Comparison of ENCODE assay signal across 8 cellular contexts in the genomic region with DNA sequence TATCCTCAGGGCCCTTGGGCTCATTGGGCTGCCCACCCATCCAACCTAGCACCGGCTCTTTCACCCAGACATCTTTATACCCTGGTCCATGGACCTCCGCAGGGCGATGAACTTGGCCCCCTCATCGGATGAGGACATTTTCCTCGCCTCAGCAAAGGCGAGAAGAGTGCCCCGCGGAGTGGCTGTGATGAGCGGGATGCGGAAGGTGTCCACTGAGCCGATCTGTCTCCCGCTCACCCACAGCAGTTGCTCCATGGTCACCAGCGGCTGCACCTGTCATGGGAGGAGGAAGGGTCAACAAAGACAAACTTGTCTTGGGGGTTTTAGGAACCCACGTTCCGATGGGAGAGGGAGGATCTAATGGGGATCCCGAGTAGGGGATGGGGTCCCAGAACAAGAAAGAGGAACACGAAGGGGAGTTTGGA. TPM values are rescaled to one million over a fixed set of nuclear protein-coding genes. Genes with fewer than 3 reads are reported as not detected.
A peak's percentile ranks its signal among the peaks of the same experiment; 100 is the strongest.
DNase-seq lines count a peak whose midpoint lies in the region; ATAC-seq, FAIRE-seq and TF ChIP-seq lines count a peak whose summit lies in the region.

No MANE protein-coding gene starts in this region.

- no peaks in the 10 kb centered on the region for H3K9me3 ChIP-seq in K562 (replicated peaks; ENCODE audit: control insufficient read depth, insufficient read depth, low read depth, low read length)
- no peaks in the 10 kb centered on the region for H3K9me3 ChIP-seq in lung (ENCODE audit: control insufficient read depth in 2 of 2, insufficient read depth in 1 of 2, low read length in 1 of 2)
- H3K9me3 ChIP-seq in tibial nerve = no peaks in the 10 kb centered on the region

- H2AFZ ChIP-seq in K562 (ENCODE audit: low read depth, low read length) = peak overlapping the region; percentile 83

- H3K4me3 Mint-ChIP-seq in activated T-cell treated with anti-CD3 and anti-CD28 coated beads, Interleukin-2, amount 50 U/mL, for 72 hours = peak overlapping the region; percentile 99

- peak overlapping the region; percentile 59 for H3K27ac ChIP-seq in K562 (ENCODE audit: extremely low read depth, low read depth, low read length)
- H3K27ac ChIP-seq in lung (ENCODE audit: low read depth in 1 of 2, low read length in 1 of 2) = peak overlapping the region in 1 of 2 donors; percentile 86
- H3K27ac ChIP-seq in tibial nerve = peak overlapping the region; percentile 75 to 89 (median 80)

- peaks cover 34% of the 10 kb centered on the region for H3K4me1 Mint-ChIP-seq in activated T-cell treated with anti-CD3 and anti-CD28 coated beads, Interleukin-2, amount 50 U/mL, for 72 hours (ENCODE audit: low read depth)

- H3K27me3 ChIP-seq in K562 (ENCODE audit: control insufficient read depth in 2 of 2, insufficient read depth in 2 of 2, low read length in 2 of 2) (no peaks in the 10 kb centered on the region), lung (ENCODE audit: control insufficient read depth, insufficient read depth) (no peaks in the 10 kb centered on the region), tibial nerve (no peaks in the 10 kb centered on the region)

- CTCF ChIA-PET in K562 (lab: Yijun Ruan, JAX; ENCODE audit: low intra/inter-chr PET ratio) = no interaction called here

- peak overlapping the region; percentile 96 for H3K27ac Mint-ChIP-seq in activated T-cell treated with anti-CD3 and anti-CD28 coated beads, Interleukin-2, amount 50 U/mL, for 72 hours

- TF ChIP-seq CTCF in K562 (IDR thresholded peaks at IDR 0.05 in 2 of 3, conservative IDR thresholded peaks at IDR 0.05 in 1 of 3; ENCODE audit: insufficient read depth in 2 of 3, low read depth in 1 of 3, low read length in 3 of 3) (no peak), lung (IDR thresholded peaks at IDR 0.05; ENCODE audit: control extremely low read depth, extremely low read depth) (no peak), tibial nerve (IDR thresholded peaks at IDR 0.05) (no peak)

- in situ Hi-C loops in K562 (cut with MboI) = loop anchor here (5.0 kb wide), 1 partner anchor 200 kb away; a partner anchor contains a TSS

- no peak for FAIRE-seq in K562 (lab: Jason Lieb, UNC)

- POLR2A ChIA-PET in K562 (lab: Yijun Ruan, JAX) = interaction anchor here (0.7 to 4.1 kb wide), 13 partner anchors 17 to 240 kb away, joined by 3 to 123 read pairs (median 6); a partner anchor contains a TSS

- no peaks in the 10 kb centered on the region for H4K20me1 ChIP-seq in K562 (replicated peaks; ENCODE audit: control insufficient read depth, insufficient read depth, low read length)

- peaks cover 13 to 43% of the 10 kb centered on the region in 2 experiments; a peak in 4 of 5 replicates for H3K4me1 ChIP-seq in K562 (replicated peaks in 1 of 2; ENCODE audit: control insufficient read depth in 2 of 2, insufficient read depth in 2 of 2, low read length in 2 of 2)
- peaks cover 4 to 5% of the 10 kb centered on the region in 2 donors for H3K4me1 ChIP-seq in lung (ENCODE audit: control insufficient read depth in 2 of 2, insufficient read depth in 2 of 2, low read length in 2 of 2)
- peaks cover 0 to 35% (median 16%) of the 10 kb centered on the region in 4 donors for H3K4me1 ChIP-seq in tibial nerve

- H3K9me1 ChIP-seq in K562 (ENCODE audit: control insufficient read depth, insufficient read depth, low read length) = peaks cover 9% of the 10 kb centered on the region

- no peak for DNase-seq in activated T-cell treated with anti-CD3 and anti-CD28 coated beads, Interleukin-2, amount 50 U/mL, for 72 hours
- DNase-seq in activated T-cell treated with anti-CD3 and anti-CD28 coated beads, Interleukin-2, amount 50 U/mL, for 48 hours = no peak
- DNase-seq in K562 (ENCODE audit: extremely low read depth in 1 of 4, low spot score in 3 of 4) (no peak), lung (ENCODE audit: low spot score) (no peak), tibial nerve (ENCODE audit: low spot score in 2 of 2) (no peak), NCI-H2227 treated with DMSO at 0.1 percent for 48 hours (lab: John Stamatoyannopoulos, UW) (no peak)

- H3K9me3 Mint-ChIP-seq in activated T-cell treated with anti-CD3 and anti-CD28 coated beads, Interleukin-2, amount 50 U/mL, for 72 hours = no peaks in the 10 kb centered on the region

- peaks cover 55% of the 10 kb centered on the region; the same call in 2 of the 3 replicates for H3K36me3 ChIP-seq in K562 (ENCODE audit: control insufficient read depth, insufficient read depth, low read length)
- H3K36me3 ChIP-seq in lung (ENCODE audit: control insufficient read depth in 2 of 2, insufficient read depth in 2 of 2, low read length in 2 of 2) = peaks cover 14 to 31% of the 10 kb centered on the region in 2 donors
- peaks cover 3 to 41% (median 10%) of the 10 kb centered on the region in 3 donors for H3K36me3 ChIP-seq in tibial nerve

- no peaks in the 10 kb centered on the region for H3K27me3 Mint-ChIP-seq in activated T-cell treated with anti-CD3 and anti-CD28 coated beads, Interleukin-2, amount 50 U/mL, for 72 hours (ENCODE audit: low read depth)

- TF ChIP-seq POLR2A in K562 (conservative IDR thresholded peaks at IDR 0.05) (no peak), tibial nerve (IDR thresholded peaks at IDR 0.05) (no peak)

- H3K4me3 ChIP-seq in K562 (peak overlapping the region; percentile 62), lung (peak overlapping the region; percentile 69), tibial nerve (peak overlapping the region; percentile 40 to 69 (median 67))

- TF ChIP-seq EP300 in K562 (IDR thresholded peaks at IDR 0.05; ENCODE audit: low read length) (no peak), tibial nerve (IDR thresholded peaks at IDR 0.05) (no peak)

- peaks cover 24% of the 10 kb centered on the region for H3K79me2 ChIP-seq in K562 (ENCODE audit: control insufficient read depth, insufficient read depth, low read length)

- H3K9ac ChIP-seq in K562 (ENCODE audit: insufficient read depth in 1 of 2, low read depth in 2 of 2, low read length in 2 of 2) = peak overlapping the region; percentile 73 to 95

- WGBS in K562 (ENCODE audit: insufficient coverage, low coverage, missing lambda C conversion rate) = 41% methylated on average over 17 of the region's 17 CpGs
- WGBS in lung, 2 donors = 46 to 52% methylated on average over 17 of the region's 17 CpGs
- WGBS in tibial nerve, 2 donors = 35 to 36% methylated on average over 17 of the region's 17 CpGs

- H3K4me2 ChIP-seq in K562 (ENCODE audit: insufficient read depth, low read length) = peak overlapping the region; percentile 85

- no TSS peak for BruUV-seq in K562 (replicated peaks; lab: Mats Ljungman, UMichigan)

- H3K36me3 Mint-ChIP-seq in activated T-cell treated with anti-CD3 and anti-CD28 coated beads, Interleukin-2, amount 50 U/mL, for 72 hours (ENCODE audit: insufficient read depth in 2 of 2) = peaks cover 0 to 4% of the 10 kb centered on the region in 2 donors

- intact Hi-C loops in K562 (cut with micrococcal nuclease) = loop anchor here (1.0 to 2.0 kb wide), 2 partner anchors 181 to 315 kb away; a partner anchor contains a TSS

- TF ChIP-seq RAD21 in K562 (CRISPR knock-in tag; conservative IDR thresholded peaks at IDR 0.05 in 1 of 2, IDR thresholded peaks at IDR 0.05 in 1 of 2) = 0 out of 4 replicates have a peak, but pooled peaks of 1 of the 2 experiments have one; percentile 3

- ATAC-seq in activated T-cell treated with anti-CD3 and anti-CD28 coated beads, Interleukin-2, amount 50 U/mL, for 72 hours (replicated peaks in 1 of 2) = no peak
- ATAC-seq in K562 (no peak), lung (ENCODE audit: insufficient read depth, low FRiP score) (no peak), GM18873 (IDR thresholded peaks at IDR 0.05; ENCODE audit: low FRiP score, unreplicated experiment) (no peak), GM19035 (IDR thresholded peaks at IDR 0.05; ENCODE audit: unreplicated experiment) (no peak)

RNA-seq across cellular contexts. Expression of a gene that starts 0.7 kb away (rescaled TPM):
- total RNA-seq in activated T-cell treated with anti-CD3 and anti-CD28 coated beads, Interleukin-2, amount 50 U/mL, for 72 hours = 10 to 100 TPM; 24.0 to 27.1 TPM
- 67.7 and 179 TPM in 2 replicates for total RNA-seq in K562 (2011; cell fraction: chromatin; rRNA removed; ENCODE audit: low replicate concordance)
- 199 and 231 TPM in 2 replicates for total RNA-seq in K562 (2011; cell fraction: nucleolus; rRNA removed)
- total RNA-seq in K562 (2011; cell fraction: nucleoplasm; rRNA removed) = 148 and 162 TPM in 2 replicates
- total RNA-seq in K562 (2014; rRNA removed) = 50.3 and 54.0 TPM in 2 replicates
- 30.9 and 33.6 TPM in 2 replicates for total RNA-seq in K562 (2014; rRNA removed; fragmentation: Illumina TruSeq; extraction: Trizol)
- 63.9 and 64.3 TPM in 2 replicates for total RNA-seq in K562 (2015; rRNA removed; fragmentation: Illumina TruSeq; extraction: Trizol)
- 44.8 and 51.0 TPM in 2 replicates for total RNA-seq in K562 (2021)
- 67.8 and 79.4 TPM in 2 replicates for polyA plus RNA-seq in K562 (2011; rRNA removed)
- polyA plus RNA-seq in K562 (2011; cell fraction: cytosol; rRNA removed) = 96.7 and 120 TPM in 2 replicates
- 72.0 and 94.4 TPM in 2 replicates for polyA plus RNA-seq in K562 (2011; cell fraction: nucleus; rRNA removed)
- polyA plus RNA-seq in K562 (2012) = 72.5 and 193 TPM in 2 replicates
- 53.4 and 60.3 TPM in 2 replicates for polyA plus RNA-seq in K562 (2014; fragmentation: Illumina TruSeq; extraction: Trizol)
- 10 to 100 TPM; 14.8 to 20.6 TPM for polyA plus RNA-seq in K562 (2014; fragmentation: Nextera tagmentation; extraction: Ambion mirVana)
- polyA plus RNA-seq in K562 (2014; rRNA removed) = 51.5 and 51.9 TPM in 2 replicates
- polyA minus RNA-seq in K562 (2011; rRNA and poly(A)+ RNA removed) = 39.7 and 44.9 TPM in 2 replicates
- 32.9 and 34.4 TPM in 2 replicates for polyA minus RNA-seq in K562 (2011; cell fraction: cytosol; rRNA and poly(A)+ RNA removed)
- polyA minus RNA-seq in K562 (2011; cell fraction: nucleus; rRNA and poly(A)+ RNA removed) = 21.7 and 26.9 TPM in 2 replicates
- 10 to 100 TPM; 53.2 to 71.3 TPM for total RNA-seq in lung
- polyA plus RNA-seq in lung = 10 to 100 TPM; 69.6 to 82.5 TPM
- 10 to 100 TPM; 25.8 to 44.6 (median 33.8) TPM for total RNA-seq in tibial nerve

RNA-seq across cellular contexts. Expression of a gene that starts 16.9 kb away (rescaled TPM):
- under 1 TPM; 0.22 to 0.23 TPM for total RNA-seq in activated T-cell treated with anti-CD3 and anti-CD28 coated beads, Interleukin-2, amount 50 U/mL, for 72 hours
- total RNA-seq in K562 (2011; cell fraction: chromatin; rRNA removed; ENCODE audit: low replicate concordance) = 13.6 and 22.5 TPM in 2 replicates
- 16.0 and 16.6 TPM in 2 replicates for total RNA-seq in K562 (2011; cell fraction: nucleolus; rRNA removed)
- total RNA-seq in K562 (2011; cell fraction: nucleoplasm; rRNA removed) = 10.0 and 15.2 TPM in 2 replicates
- total RNA-seq in K562 (2014; rRNA removed) (7.9 and 9.8 TPM in 2 replicates), K562 (2014; rRNA removed; fragmentation: Illumina TruSeq; extraction: Trizol) (7.3 and 10.3 TPM in 2 replicates), K562 (2015; rRNA removed; fragmentation: Illumina TruSeq; extraction: Trizol) (9.2 and 11.2 TPM in 2 replicates), K562 (2021) (13.6 and 18.6 TPM in 2 replicates), lung (100 to 1,000 TPM in 1 of 2 donors, 10 to 100 TPM in 1; 66.4 to 121 TPM), tibial nerve (under 1 TPM in 3 of 4 donors, not detected in 1; 0.22 to 0.84 (median 0.59) TPM)
- polyA plus RNA-seq in K562 (2011; rRNA removed) (11.2 and 13.0 TPM in 2 replicates), K562 (2014; fragmentation: Illumina TruSeq; extraction: Trizol) (12.1 and 13.0 TPM in 2 replicates), K562 (2014; fragmentation: Nextera tagmentation; extraction: Ambion mirVana) (10 to 100 TPM in 1 of 2 experiments, 1 to 10 TPM in 1; 9.0 to 12.8 TPM), K562 (2014; rRNA removed) (13.6 TPM in 2 replicates), lung (10 to 100 TPM; 22.2 to 33.0 TPM)
- polyA plus RNA-seq in K562 (2011; cell fraction: cytosol; rRNA removed) = 9.9 and 10.0 TPM in 2 replicates
- 15.2 and 17.2 TPM in 2 replicates for polyA plus RNA-seq in K562 (2011; cell fraction: nucleus; rRNA removed)
- polyA plus RNA-seq in K562 (2012) = 10.3 and 17.3 TPM in 2 replicates
- polyA minus RNA-seq in K562 (2011; rRNA and poly(A)+ RNA removed) = 2.9 and 3.4 TPM in 2 replicates
- polyA minus RNA-seq in K562 (2011; cell fraction: cytosol; rRNA and poly(A)+ RNA removed) = 1.4 and 4.3 TPM in 2 replicates
- 4.2 and 5.8 TPM in 2 replicates for polyA minus RNA-seq in K562 (2011; cell fraction: nucleus; rRNA and poly(A)+ RNA removed)

RNA-seq across cellular contexts. Expression of a gene that starts 34.4 kb away (rescaled TPM):
- 10 to 100 TPM; 31.6 to 44.9 TPM for total RNA-seq in activated T-cell treated with anti-CD3 and anti-CD28 coated beads, Interleukin-2, amount 50 U/mL, for 72 hours
- total RNA-seq in K562 (2011; cell fraction: chromatin; rRNA removed; ENCODE audit: low replicate concordance) = 76.7 and 167 TPM in 2 replicates
- total RNA-seq in K562 (2011; cell fraction: nucleolus; rRNA removed) = 343 and 450 TPM in 2 replicates
- total RNA-seq in K562 (2011; cell fraction: nucleoplasm; rRNA removed) = 165 and 255 TPM in 2 replicates
- 197 and 320 TPM in 2 replicates for total RNA-seq in K562 (2014; rRNA removed)
- total RNA-seq in K562 (2014; rRNA removed; fragmentation: Illumina TruSeq; extraction: Trizol) = 24.2 and 51.2 TPM in 2 replicates
- 164 and 185 TPM in 2 replicates for total RNA-seq in K562 (2015; rRNA removed; fragmentation: Illumina TruSeq; extraction: Trizol)
- total RNA-seq in K562 (2021) = 227 and 299 TPM in 2 replicates
- polyA plus RNA-seq in K562 (2011; rRNA removed) = 35.3 and 91.9 TPM in 2 replicates
- polyA plus RNA-seq in K562 (2011; cell fraction: cytosol; rRNA removed) = 65.1 and 127 TPM in 2 replicates
- polyA plus RNA-seq in K562 (2011; cell fraction: nucleus; rRNA removed) = 111 and 176 TPM in 2 replicates
- 222 and 255 TPM in 2 replicates for polyA plus RNA-seq in K562 (2012)
- 49.0 and 89.3 TPM in 2 replicates for polyA plus RNA-seq in K562 (2014; fragmentation: Illumina TruSeq; extraction: Trizol)
- polyA plus RNA-seq in K562 (2014; fragmentation: Nextera tagmentation; extraction: Ambion mirVana) = under 1 TPM; 0.27 to 0.62 TPM
- 81.7 and 86.4 TPM in 2 replicates for polyA plus RNA-seq in K562 (2014; rRNA removed)
- polyA minus RNA-seq in K562 (2011; rRNA and poly(A)+ RNA removed) = 85.7 and 121 TPM in 2 replicates
- polyA minus RNA-seq in K562 (2011; cell fraction: cytosol; rRNA and poly(A)+ RNA removed) = 213 and 255 TPM in 2 replicates
- 72.7 and 209 TPM in 2 replicates for polyA minus RNA-seq in K562 (2011; cell fraction: nucleus; rRNA and poly(A)+ RNA removed)
- total RNA-seq in lung = 1,000 to 10,000 TPM in 1 of 2 donors, 10 to 100 TPM in 1; 99.7 to 1,377 TPM
- polyA plus RNA-seq in lung = 10 to 100 TPM; 33.2 to 99.0 TPM
- total RNA-seq in tibial nerve = 100 to 1,000 TPM; 134 to 186 (median 168) TPM

RNA-seq across cellular contexts. Expression of a gene that starts 35.6 kb away (rescaled TPM):
- 10 to 100 TPM; 49.2 to 64.7 TPM for total RNA-seq in activated T-cell treated with anti-CD3 and anti-CD28 coated beads, Interleukin-2, amount 50 U/mL, for 72 hours
- 69.0 and 119 TPM in 2 replicates for total RNA-seq in K562 (2011; cell fraction: chromatin; rRNA removed; ENCODE audit: low replicate concordance)
- 74.9 and 75.4 TPM in 2 replicates for total RNA-seq in K562 (2011; cell fraction: nucleolus; rRNA removed)
- total RNA-seq in K562 (2011; cell fraction: nucleoplasm; rRNA removed) = 62.5 and 71.7 TPM in 2 replicates
- total RNA-seq in K562 (2014; rRNA removed) (42.0 and 61.8 TPM in 2 replicates), K562 (2014; rRNA removed; fragmentation: Illumina TruSeq; extraction: Trizol) (16.5 and 24.5 TPM in 2 replicates), K562 (2015; rRNA removed; fragmentation: Illumina TruSeq; extraction: Trizol) (38.5 and 42.9 TPM in 2 replicates), K562 (2021) (61.7 and 63.8 TPM in 2 replicates), lung (10 to 100 TPM; 37.6 to 43.4 TPM), tibial nerve (10 to 100 TPM; 38.2 to 63.9 (median 46.8) TPM)
- polyA plus RNA-seq in K562 (2011; rRNA removed) (29.1 and 49.4 TPM in 2 replicates), K562 (2014; fragmentation: Illumina TruSeq; extraction: Trizol) (56.5 and 61.4 TPM in 2 replicates), K562 (2014; fragmentation: Nextera tagmentation; extraction: Ambion mirVana) (1 to 10 TPM; 2.1 to 4.1 TPM), K562 (2014; rRNA removed) (41.2 and 44.9 TPM in 2 replicates), lung (10 to 100 TPM; 21.2 to 31.9 TPM)
- 39.1 and 46.6 TPM in 2 replicates for polyA plus RNA-seq in K562 (2011; cell fraction: cytosol; rRNA removed)
- polyA plus RNA-seq in K562 (2011; cell fraction: nucleus; rRNA removed) = 121 and 148 TPM in 2 replicates
- 70.5 and 80.9 TPM in 2 replicates for polyA plus RNA-seq in K562 (2012)
- 31.6 and 42.3 TPM in 2 replicates for polyA minus RNA-seq in K562 (2011; rRNA and poly(A)+ RNA removed)
- 38.8 and 54.2 TPM in 2 replicates for polyA minus RNA-seq in K562 (2011; cell fraction: cytosol; rRNA and poly(A)+ RNA removed)
- 16.0 and 25.3 TPM in 2 replicates for polyA minus RNA-seq in K562 (2011; cell fraction: nucleus; rRNA and poly(A)+ RNA removed)

RNA-seq across cellular contexts. Expression of a gene that starts 40.0 kb away (rescaled TPM):
- total RNA-seq in activated T-cell treated with anti-CD3 and anti-CD28 coated beads, Interleukin-2, amount 50 U/mL, for 72 hours = 1 to 10 TPM in 1 of 2 donors, under 1 TPM in 1; 0.88 to 1.9 TPM
- total RNA-seq in K562 (2011; cell fraction: chromatin; rRNA removed; ENCODE audit: low replicate concordance) = 2.2 and 5.9 TPM in 2 replicates
- total RNA-seq in K562 (2011; cell fraction: nucleolus; rRNA removed) = 6.8 and 7.0 TPM in 2 replicates
- 2.7 and 2.9 TPM in 2 replicates for total RNA-seq in K562 (2011; cell fraction: nucleoplasm; rRNA removed)
- 4.6 and 9.6 TPM in 2 replicates for total RNA-seq in K562 (2014; rRNA removed)
- 1.4 and 1.9 TPM in 2 replicates for total RNA-seq in K562 (2014; rRNA removed; fragmentation: Illumina TruSeq; extraction: Trizol)
- 6.3 and 7.0 TPM in 2 replicates for total RNA-seq in K562 (2015; rRNA removed; fragmentation: Illumina TruSeq; extraction: Trizol)
- 9.9 and 12.4 TPM in 2 replicates for total RNA-seq in K562 (2021)
- 2.6 and 4.1 TPM in 2 replicates for polyA plus RNA-seq in K562 (2011; rRNA removed)
- 4.1 and 8.1 TPM in 2 replicates for polyA plus RNA-seq in K562 (2011; cell fraction: cytosol; rRNA removed)
- polyA plus RNA-seq in K562 (2011; cell fraction: nucleus; rRNA removed) = 3.8 and 4.9 TPM in 2 replicates
- polyA plus RNA-seq in K562 (2012) = 15.0 and 15.4 TPM in 2 replicates
- 7.0 and 12.4 TPM in 2 replicates for polyA plus RNA-seq in K562 (2014; fragmentation: Illumina TruSeq; extraction: Trizol)
- under 1 TPM in 1 of 2 experiments, not detected in 1; 0.03 TPM for polyA plus RNA-seq in K562 (2014; fragmentation: Nextera tagmentation; extraction: Ambion mirVana)
- polyA plus RNA-seq in K562 (2014; rRNA removed) = 9.1 and 10.4 TPM in 2 replicates
- polyA minus RNA-seq in K562 (2011; rRNA and poly(A)+ RNA removed) = 2.7 and 3.1 TPM in 2 replicates
- polyA minus RNA-seq in K562 (2011; cell fraction: cytosol; rRNA and poly(A)+ RNA removed) = 6.1 and 6.5 TPM in 2 replicates
- 5.0 and 8.6 TPM in 2 replicates for polyA minus RNA-seq in K562 (2011; cell fraction: nucleus; rRNA and poly(A)+ RNA removed)
- 1 to 10 TPM; 6.4 to 7.3 TPM for total RNA-seq in lung
- 1 to 10 TPM; 2.8 to 3.9 TPM for polyA plus RNA-seq in lung
- total RNA-seq in tibial nerve = 1 to 10 TPM in 3 of 4 donors, under 1 TPM in 1; 0.63 to 3.5 (median 2.9) TPM

Comparison
In these comparisons a context has a peak if more than half of its experiments do, and no peak if none do; other contexts are left out.
1. RNA of a gene that starts 16.9 kb away (total RNA-seq): 66.4 to 121 TPM in lung and 7.3 to 22.5 TPM in K562; 0.22 to 0.84 TPM in tibial nerve and 0.22 to 0.23 TPM in activated T-cell treated with anti-CD3 and anti-CD28 coated beads, Interleukin-2, amount 50 U/mL, for 72 hours; every median in the first group is over 4 times any median in the second.
2. Peak in every context shown above with its lines, with median percentiles within 50 percentile points of each other: H3K4me3 ChIP-seq.